28 cellular contexts compared by ENCODE assay signal in the genomic region with DNA sequence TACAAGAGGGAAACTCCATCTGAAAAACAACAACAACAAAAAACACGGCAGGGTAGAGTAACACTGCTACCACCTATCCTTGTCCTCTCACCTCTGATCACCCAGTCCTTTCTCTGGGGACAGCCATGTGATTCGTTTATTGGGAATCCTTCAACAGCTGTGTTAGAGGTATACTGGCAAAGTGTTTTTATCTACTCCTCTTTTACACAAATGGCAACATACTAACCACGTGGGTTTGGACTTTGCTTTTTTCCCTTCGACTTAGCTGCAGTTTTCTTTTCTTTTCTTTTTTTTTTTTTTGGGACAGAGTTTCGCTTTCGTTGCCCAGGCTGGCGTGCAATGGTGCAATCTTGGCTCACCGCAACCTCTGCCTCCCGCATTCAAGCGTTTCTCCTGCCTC.
"Had no signal": no experiment of that assay in that cellular context is flagged by ENCODE, and none has a peak within 500 bp of the region (broad histone marks: within the 10 kb centered on the region; RNA-seq: fewer than 3 reads in every experiment).

No MANE protein-coding gene starts in this region.

- H3K27me3 ChIP-seq: brain microvascular endothelial cell, gastrocnemius medialis, testis had no signal

- H3K36me3 ChIP-seq: brain microvascular endothelial cell, gastrocnemius medialis had no signal

- FAIRE-seq: astrocyte, islet of Langerhans, TTC549, urothelium cell line had no signal

- H3K4me3 ChIP-seq: gastrocnemius medialis, testis had no signal

- H3K9me3 ChIP-seq: gastrocnemius medialis, testis had no signal

- H3K4me1 ChIP-seq: gastrocnemius medialis, testis had no signal

- ATAC-seq: activated T-helper 17 cell treated with anti-CD3 and anti-CD28 coated beads, Interleukin-2, amount 50 U/mL, for 72 hours; effector memory CD8-positive, alpha-beta T cell; gastrocnemius medialis; left ventricle myocardium superior; naive thymus-derived CD8-positive, alpha-beta T cell; right cardiac atrium; stimulated activated naive CD8-positive, alpha-beta T cell treated with anti-CD3 and anti-CD28 coated beads, Interleukin-15, Interleukin-2, amounts not matched to agents 100 U/mL and 50 U/mL, for 24 hours had no signal

- H3K27ac ChIP-seq: brain microvascular endothelial cell, gastrocnemius medialis, testis, VCaP had no signal

- DNase-seq: activated CD4-positive, alpha-beta memory T cell treated with anti-CD3 and anti-CD28 coated beads, Interleukin-2, amount 10 ng/mL, durations not matched to agents 7 days and 5 days; activated CD4-positive, alpha-beta T cell treated with anti-CD3 and anti-CD28 coated beads, Interleukin-2, amount 10 ng/mL, durations not matched to agents 7 days and 5 days; activated CD4-positive, CD25-positive, alpha-beta regulatory T cell treated with anti-CD3 and anti-CD28 coated beads, Interleukin-2, amount 50 U/mL, for 72 hours; activated CD8-positive, alpha-beta memory T cell treated with anti-CD3 and anti-CD28 coated beads, Interleukin-2, amount 50 U/mL, for 48 hours; activated gamma-delta T cell treated with Interleukin-2 at 50 U/mL for 16 hours; activated naive CD4-positive, alpha-beta T cell treated with anti-CD3 and anti-CD28 coated beads, Interleukin-2, amount 50 U/mL, for 16 hours; activated T-cell treated with anti-CD3 and anti-CD28 coated beads, Interleukin-2, amount 50 U/mL, for 24 hours; amniotic stem cell; brain microvascular endothelial cell; cortex of kidney; effector memory CD8-positive, alpha-beta T cell; erythroblast; gastrocnemius medialis; glutamatergic neuron; left ventricle myocardium superior; naive thymus-derived CD8-positive, alpha-beta T cell; right cardiac atrium; stimulated activated CD4-positive, alpha-beta T cell treated with anti-CD3 and anti-CD28 coated beads, Interleukin-12 subunit alpha, Interleukin-12 subunit beta, amount 100 ng/mL, for 4 hours; stimulated activated CD4-positive, alpha-beta T cell treated with anti-CD3 and anti-CD28 coated beads, Interleukin-4, amount 100 ng/mL, for 1 hour; stimulated activated naive CD8-positive, alpha-beta T cell treated with anti-CD3 and anti-CD28 coated beads, Interleukin-15, Interleukin-2, amounts not matched to agents 100 U/mL and 50 U/mL, for 24 hours; testis; trophoblast cell had no signal
